26 cellular contexts compared by ENCODE assay signal in genomic region chr12:132225214-132225613, GRCh38.
"Had no signal": no experiment of that assay in that cellular context is flagged by ENCODE, and none has a peak within 500 bp of the region (broad histone marks: within the 10 kb centered on the region; RNA-seq: fewer than 3 reads in every experiment).

No MANE protein-coding gene starts in this region.

- H3K27me3 ChIP-seq: vagina had no signal

- H3K4me1 ChIP-seq: left lung, lower lobe of right lung, neural progenitor cell, pancreas, prostate gland, tibial nerve, vagina had no signal

- H3K36me3 ChIP-seq: left lung, lower lobe of right lung, neural progenitor cell, pancreas, prostate gland, tibial nerve, upper lobe of left lung, vagina had no signal

- H3K9me3 ChIP-seq: left lung, lower lobe of right lung, pancreas, prostate gland, upper lobe of left lung, vagina had no signal

- FAIRE-seq: keratinocyte, pancreas had no signal

- H2AFZ ChIP-seq: neural progenitor cell had no signal

- ATAC-seq: left colon, left lung, pancreas, sciatic nerve had no signal

- H3K4me2 ChIP-seq: neural progenitor cell had no signal

- H3K4me3 ChIP-seq: left lung, lower lobe of right lung, neural progenitor cell, pancreas, prostate gland, skin epidermis, tibial nerve, upper lobe of left lung, vagina had no signal

- DNase-seq: hippocampal formation; left colon; left lung; lower lobe of right lung; mammary epithelial cell; mesenchymal stem cell; natural killer cell; nephron progenitor cell; pancreas; retina; right cardiac atrium; stimulated activated CD4-positive, alpha-beta T cell treated with anti-CD3 and anti-CD28 coated beads, Interleukin-12 subunit alpha, Interleukin-12 subunit beta, amount 100 ng/mL, for 4 hours; stimulated activated CD4-positive, alpha-beta T cell treated with anti-CD3 and anti-CD28 coated beads, Interleukin-15, amount 100 ng/mL, for 24 hours; stimulated activated CD4-positive, alpha-beta T cell treated with anti-CD3 and anti-CD28 coated beads, Interleukin-2, amount 100 ng/mL, for 24 hours; stimulated activated CD4-positive, alpha-beta T cell treated with anti-CD3 and anti-CD28 coated beads, Interleukin-4, amount 100 ng/mL, for 1 hour; stimulated activated naive CD4-positive, alpha-beta T cell treated with Interleukin-2 at 50 U/mL for 16 hours; stimulated activated naive CD8-positive, alpha-beta T cell treated with anti-CD3 and anti-CD28 coated beads, Interleukin-15, amount 100 ng/mL, for 72 hours; substantia nigra; upper lobe of left lung had no signal

- H3K9ac ChIP-seq: neural progenitor cell had no signal

- H3K27ac ChIP-seq: left lung, lower lobe of right lung, neural progenitor cell, pancreas, prostate gland, skin epidermis, tibial nerve, upper lobe of left lung, vagina had no signal
